9 cellular contexts compared by ENCODE assay signal in genomic region chr3:127652246-127652995, GRCh38. TPM values are rescaled to one million over a fixed set of nuclear protein-coding genes. Genes with fewer than 3 reads are reported as not detected.
DNase-seq lines count a peak whose midpoint lies in the region; ATAC-seq, FAIRE-seq and TF ChIP-seq lines count a peak whose summit lies in the region.
"Had no signal": no experiment of that assay in that cellular context is flagged by ENCODE, and none has a peak within 500 bp of the region (broad histone marks: within the 10 kb centered on the region; RNA-seq: fewer than 3 reads in every experiment).

No MANE protein-coding gene starts in this region.

- intact Hi-C loops in left cardiac atrium (cut with DNase I): loop anchor here (2.0 to 5.0 kb wide), 3 partner anchors 180 to 325 kb away; no protein-coding TSS in a partner anchor

- no peaks in the 10 kb centered on the region for H3K9me3 Mint-ChIP-seq in activated naive CD8-positive, alpha-beta T cell treated with anti-CD3 and anti-CD28 coated beads, Interleukin-2, amount 50 U/mL, for 24 hours
- H3K9me3 Mint-ChIP-seq: IgD-negative memory B cell had no signal

- FAIRE-seq in GM12892 (lab: Jason Lieb, UNC): peak; percentile 27

- H3K27me3 Mint-ChIP-seq in activated naive CD8-positive, alpha-beta T cell treated with anti-CD3 and anti-CD28 coated beads, Interleukin-2, amount 50 U/mL, for 24 hours: no peaks in the 10 kb centered on the region
- H3K27me3 Mint-ChIP-seq: IgD-negative memory B cell had no signal

- ATAC-seq in activated naive CD8-positive, alpha-beta T cell treated with anti-CD3 and anti-CD28 coated beads, Interleukin-2, amount 50 U/mL, for 24 hours: peak; percentile 68
- peak; percentile 86 to 91 for ATAC-seq in left cardiac atrium
- ATAC-seq in HG02798 (IDR thresholded peaks at IDR 0.05; ENCODE audit: poor library complexity, unreplicated experiment): no peak

- H3K27me3 ChIP-seq in BJ (ENCODE audit: control insufficient read depth, insufficient read depth, low read length): peaks cover 1% of the 10 kb centered on the region; the same call in 1 of the 2 replicates

- H3K4me1 Mint-ChIP-seq in activated naive CD8-positive, alpha-beta T cell treated with anti-CD3 and anti-CD28 coated beads, Interleukin-2, amount 50 U/mL, for 24 hours: no peaks in the 10 kb centered on the region

- no peaks in the 10 kb centered on the region for H3K36me3 Mint-ChIP-seq in activated naive CD8-positive, alpha-beta T cell treated with anti-CD3 and anti-CD28 coated beads, Interleukin-2, amount 50 U/mL, for 24 hours (ENCODE audit: low read depth)
- H3K36me3 Mint-ChIP-seq: IgD-negative memory B cell had no signal

- DNase-seq in BJ (ENCODE audit: low read depth) (no peak), GM12892 (ENCODE audit: insufficient read length) (peak; percentile 54), NCI-H2227 (lab: John Stamatoyannopoulos, UW; ENCODE audit: unreplicated experiment) (peak; percentile 69), left cardiac atrium (peak; percentile 63), renal cortical epithelial cell (ENCODE audit: low read depth) (peak; percentile 32)
- peak; percentile 44 for DNase-seq in activated naive CD8-positive, alpha-beta T cell treated with anti-CD3 and anti-CD28 coated beads, Interleukin-2, amount 50 U/mL, for 24 hours
- DNase-seq in central memory CD4-positive, alpha-beta T cell: no peak

- no peak overlapping the region for H3K4me3 ChIP-seq in BJ (ENCODE audit: low read depth, low read length)

- no peak overlapping the region for H3K4me3 Mint-ChIP-seq in activated naive CD8-positive, alpha-beta T cell treated with anti-CD3 and anti-CD28 coated beads, Interleukin-2, amount 50 U/mL, for 24 hours
- H3K4me3 Mint-ChIP-seq: IgD-negative memory B cell had no signal

- no peak for TF ChIP-seq POLR2A in GM12892 (IDR thresholded peaks at IDR 0.05; ENCODE audit: low read depth, low read length)

- H3K36me3 ChIP-seq in BJ (ENCODE audit: control insufficient read depth, insufficient read depth, low read length): no peaks in the 10 kb centered on the region

- peak; percentile 90 for TF ChIP-seq CTCF in BJ (IDR thresholded peaks at IDR 0.05; ENCODE audit: insufficient read depth, low read depth, low read length)

- H3K27ac Mint-ChIP-seq in activated naive CD8-positive, alpha-beta T cell treated with anti-CD3 and anti-CD28 coated beads, Interleukin-2, amount 50 U/mL, for 24 hours: no peak overlapping the region
- H3K27ac Mint-ChIP-seq: IgD-negative memory B cell had no signal

- CTCF ChIA-PET in BJ (lab: Yijun Ruan, JAX): interaction anchor here (0.6 to 4.1 kb wide), 26 partner anchors 8 to 956 kb away, joined by 3 to 50 read pairs (median 4); partner anchors contain the start of gene MGLL

- POLR2A ChIA-PET in BJ (lab: Charles Lee): no interaction called here

RNA-seq across cellular contexts. Expression of gene ABTB1, which starts 20.3 kb away (rescaled TPM):
- 20.7 and 46.5 TPM in 2 replicates for polyA plus RNA-seq in BJ (2011; rRNA removed)
- 19.0 and 40.4 TPM in 2 replicates for polyA minus RNA-seq in BJ (2011; rRNA and poly(A)+ RNA removed)
- polyA plus RNA-seq in GM12892 (2012; ENCODE audit: missing spikeins): 8.1 TPM
- total RNA-seq in left cardiac atrium (10 to 100 TPM; 21.8 to 34.2 TPM), renal cortical epithelial cell (5.4 and 13.5 TPM in 2 replicates)

RNA-seq across cellular contexts. Expression of gene PODXL2, which starts 23.4 kb away (rescaled TPM):
- polyA plus RNA-seq in BJ (2011; rRNA removed): 2.6 and 3.4 TPM in 2 replicates
- 0.72 and 1.2 TPM in 2 replicates for polyA minus RNA-seq in BJ (2011; rRNA and poly(A)+ RNA removed)
- polyA plus RNA-seq in GM12892 (2012; ENCODE audit: missing spikeins): 3.8 TPM
- total RNA-seq in left cardiac atrium (1 to 10 TPM; 1.6 to 3.0 TPM), renal cortical epithelial cell (6.7 and 19.6 TPM in 2 replicates)

RNA-seq across cellular contexts. Expression of gene MCM2, which starts 54.2 kb away (rescaled TPM):
- 15.7 and 23.6 TPM in 2 replicates for polyA plus RNA-seq in BJ (2011; rRNA removed)
- polyA minus RNA-seq in BJ (2011; rRNA and poly(A)+ RNA removed): 27.6 and 46.7 TPM in 2 replicates
- 68.3 TPM for polyA plus RNA-seq in GM12892 (2012; ENCODE audit: missing spikeins)
- 1 to 10 TPM; 4.7 to 9.2 TPM for total RNA-seq in left cardiac atrium
- total RNA-seq in renal cortical epithelial cell: 27.9 and 63.4 TPM in 2 replicates

Comparison
In these comparisons a context has a peak if more than half of its experiments do, and no peak if none do; other contexts are left out.
1. DNase-seq: peak in GM12892 (single experiment), NCI-H2227 (single experiment), activated naive CD8-positive, alpha-beta T cell treated with anti-CD3 and anti-CD28 coated beads, Interleukin-2, amount 50 U/mL, for 24 hours (single experiment), left cardiac atrium (single experiment) and renal cortical epithelial cell (single experiment); none in BJ (single experiment) and central memory CD4-positive, alpha-beta T cell (single experiment).